Comparison of ENCODE assay signal across 1 cellular context in the genomic region with DNA sequence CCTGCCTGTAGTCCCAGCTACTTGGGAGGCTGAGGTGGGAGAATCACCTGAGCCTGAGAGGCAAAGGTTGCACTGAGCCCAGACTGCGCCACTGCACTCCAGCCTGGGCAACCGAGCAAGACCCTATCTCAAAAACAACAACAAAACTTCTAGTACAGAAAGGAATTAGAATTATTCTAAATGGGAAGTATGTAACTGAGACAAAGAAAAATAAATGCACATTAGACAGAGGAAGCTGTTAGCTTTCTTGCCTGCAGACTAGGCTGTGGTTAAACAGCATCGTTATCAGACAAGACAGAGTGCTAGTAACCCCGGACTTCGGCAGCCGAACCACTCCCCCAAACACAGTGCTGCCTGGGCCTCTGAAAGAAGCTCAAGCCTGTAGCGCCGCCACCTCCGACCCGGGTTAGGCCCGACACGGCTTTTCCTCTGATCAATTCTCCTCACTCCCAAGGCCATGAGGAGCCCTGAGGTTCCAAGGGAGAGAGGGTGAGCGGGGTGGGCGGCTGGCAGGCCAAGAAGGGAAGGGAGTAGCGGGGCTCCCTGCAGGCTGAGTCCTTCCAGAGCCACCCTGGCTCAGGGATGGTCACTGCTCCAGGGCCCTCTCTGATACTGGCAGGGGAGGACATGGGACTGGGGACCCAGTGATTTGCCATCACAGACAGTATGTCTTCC.
TF ChIP-seq lines count a peak whose summit lies in the region.

No MANE protein-coding gene starts in this region.

TF ChIP-seq in K562, 482 proteins besides CTCF, POLR2A, EP300 and RAD21 (continued from another document and continues in another):
- TF ChIP-seq, protein P1, sequence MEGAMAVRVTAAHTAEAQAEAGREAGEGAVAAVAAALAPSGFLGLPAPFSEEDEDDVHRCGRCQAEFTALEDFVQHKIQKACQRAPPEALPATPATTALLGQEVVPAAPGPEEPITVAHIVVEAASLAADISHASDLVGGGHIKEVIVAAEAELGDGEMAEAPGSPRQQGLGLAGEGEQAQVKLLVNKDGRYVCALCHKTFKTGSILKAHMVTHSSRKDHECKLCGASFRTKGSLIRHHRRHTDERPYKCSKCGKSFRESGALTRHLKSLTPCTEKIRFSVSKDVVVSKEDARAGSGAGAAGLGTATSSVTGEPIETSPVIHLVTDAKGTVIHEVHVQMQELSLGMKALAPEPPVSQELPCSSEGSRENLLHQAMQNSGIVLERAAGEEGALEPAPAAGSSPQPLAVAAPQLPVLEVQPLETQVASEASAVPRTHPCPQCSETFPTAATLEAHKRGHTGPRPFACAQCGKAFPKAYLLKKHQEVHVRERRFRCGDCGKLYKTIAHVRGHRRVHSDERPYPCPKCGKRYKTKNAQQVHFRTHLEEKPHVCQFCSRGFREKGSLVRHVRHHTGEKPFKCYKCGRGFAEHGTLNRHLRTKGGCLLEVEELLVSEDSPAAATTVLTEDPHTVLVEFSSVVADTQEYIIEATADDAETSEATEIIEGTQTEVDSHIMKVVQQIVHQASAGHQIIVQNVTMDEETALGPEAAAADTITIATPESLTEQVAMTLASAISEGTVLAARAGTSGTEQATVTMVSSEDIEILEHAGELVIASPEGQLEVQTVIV (CRISPR knock-in tag; IDR thresholded peaks at IDR 0.05; ENCODE audit: borderline replicate concordance), result no peak
- 0 out of 2 replicates have a peak, but pooled peaks have one; percentile 22 for TF ChIP-seq NBN (IDR thresholded peaks at IDR 0.05; ENCODE audit: low read depth)
- TF ChIP-seq, protein P2, sequence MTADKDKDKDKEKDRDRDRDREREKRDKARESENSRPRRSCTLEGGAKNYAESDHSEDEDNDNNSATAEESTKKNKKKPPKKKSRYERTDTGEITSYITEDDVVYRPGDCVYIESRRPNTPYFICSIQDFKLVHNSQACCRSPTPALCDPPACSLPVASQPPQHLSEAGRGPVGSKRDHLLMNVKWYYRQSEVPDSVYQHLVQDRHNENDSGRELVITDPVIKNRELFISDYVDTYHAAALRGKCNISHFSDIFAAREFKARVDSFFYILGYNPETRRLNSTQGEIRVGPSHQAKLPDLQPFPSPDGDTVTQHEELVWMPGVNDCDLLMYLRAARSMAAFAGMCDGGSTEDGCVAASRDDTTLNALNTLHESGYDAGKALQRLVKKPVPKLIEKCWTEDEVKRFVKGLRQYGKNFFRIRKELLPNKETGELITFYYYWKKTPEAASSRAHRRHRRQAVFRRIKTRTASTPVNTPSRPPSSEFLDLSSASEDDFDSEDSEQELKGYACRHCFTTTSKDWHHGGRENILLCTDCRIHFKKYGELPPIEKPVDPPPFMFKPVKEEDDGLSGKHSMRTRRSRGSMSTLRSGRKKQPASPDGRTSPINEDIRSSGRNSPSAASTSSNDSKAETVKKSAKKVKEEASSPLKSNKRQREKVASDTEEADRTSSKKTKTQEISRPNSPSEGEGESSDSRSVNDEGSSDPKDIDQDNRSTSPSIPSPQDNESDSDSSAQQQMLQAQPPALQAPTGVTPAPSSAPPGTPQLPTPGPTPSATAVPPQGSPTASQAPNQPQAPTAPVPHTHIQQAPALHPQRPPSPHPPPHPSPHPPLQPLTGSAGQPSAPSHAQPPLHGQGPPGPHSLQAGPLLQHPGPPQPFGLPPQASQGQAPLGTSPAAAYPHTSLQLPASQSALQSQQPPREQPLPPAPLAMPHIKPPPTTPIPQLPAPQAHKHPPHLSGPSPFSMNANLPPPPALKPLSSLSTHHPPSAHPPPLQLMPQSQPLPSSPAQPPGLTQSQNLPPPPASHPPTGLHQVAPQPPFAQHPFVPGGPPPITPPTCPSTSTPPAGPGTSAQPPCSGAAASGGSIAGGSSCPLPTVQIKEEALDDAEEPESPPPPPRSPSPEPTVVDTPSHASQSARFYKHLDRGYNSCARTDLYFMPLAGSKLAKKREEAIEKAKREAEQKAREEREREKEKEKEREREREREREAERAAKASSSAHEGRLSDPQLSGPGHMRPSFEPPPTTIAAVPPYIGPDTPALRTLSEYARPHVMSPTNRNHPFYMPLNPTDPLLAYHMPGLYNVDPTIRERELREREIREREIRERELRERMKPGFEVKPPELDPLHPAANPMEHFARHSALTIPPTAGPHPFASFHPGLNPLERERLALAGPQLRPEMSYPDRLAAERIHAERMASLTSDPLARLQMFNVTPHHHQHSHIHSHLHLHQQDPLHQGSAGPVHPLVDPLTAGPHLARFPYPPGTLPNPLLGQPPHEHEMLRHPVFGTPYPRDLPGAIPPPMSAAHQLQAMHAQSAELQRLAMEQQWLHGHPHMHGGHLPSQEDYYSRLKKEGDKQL (CRISPR knock-in tag; IDR thresholded peaks at IDR 0.05; ENCODE audit: borderline replicate concordance), result no peak
- TF ChIP-seq BHLHE40 (IDR thresholded peaks at IDR 0.05; ENCODE audit: low read length), result 0 out of 2 replicates have a peak, but pooled peaks have one; percentile 10
- TF ChIP-seq MEF2A (IDR thresholded peaks at IDR 0.05; ENCODE audit: control insufficient read depth, low read depth, low read length), result 0 out of 2 replicates have a peak, but pooled peaks have one; percentile 18
- peak; percentile 68; the same call in 1 of the 2 replicates for TF ChIP-seq ZBTB17 (CRISPR knock-in tag; IDR thresholded peaks at IDR 0.05)
- TF ChIP-seq, protein P3, sequence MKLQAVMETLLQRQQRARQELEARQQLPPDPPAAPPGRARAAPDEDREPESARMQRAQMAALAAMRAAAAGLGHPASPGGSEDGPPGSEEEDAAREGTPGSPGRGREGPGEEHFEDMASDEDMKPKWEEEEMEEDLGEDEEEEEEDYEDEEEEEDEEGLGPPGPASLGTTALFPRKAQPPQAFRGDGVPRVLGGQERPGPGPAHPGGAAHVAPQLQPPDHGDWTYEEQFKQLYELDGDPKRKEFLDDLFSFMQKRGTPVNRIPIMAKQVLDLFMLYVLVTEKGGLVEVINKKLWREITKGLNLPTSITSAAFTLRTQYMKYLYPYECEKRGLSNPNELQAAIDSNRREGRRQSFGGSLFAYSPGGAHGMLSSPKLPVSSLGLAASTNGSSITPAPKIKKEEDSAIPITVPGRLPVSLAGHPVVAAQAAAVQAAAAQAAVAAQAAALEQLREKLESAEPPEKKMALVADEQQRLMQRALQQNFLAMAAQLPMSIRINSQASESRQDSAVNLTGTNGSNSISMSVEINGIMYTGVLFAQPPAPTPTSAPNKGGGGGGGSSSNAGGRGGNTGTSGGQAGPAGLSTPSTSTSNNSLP (IDR thresholded peaks at IDR 0.05; ENCODE audit: borderline replicate concordance, low read depth, low read length), result peak; percentile 53; the same call in 1 of the 2 replicates
- TF ChIP-seq, protein P4, sequence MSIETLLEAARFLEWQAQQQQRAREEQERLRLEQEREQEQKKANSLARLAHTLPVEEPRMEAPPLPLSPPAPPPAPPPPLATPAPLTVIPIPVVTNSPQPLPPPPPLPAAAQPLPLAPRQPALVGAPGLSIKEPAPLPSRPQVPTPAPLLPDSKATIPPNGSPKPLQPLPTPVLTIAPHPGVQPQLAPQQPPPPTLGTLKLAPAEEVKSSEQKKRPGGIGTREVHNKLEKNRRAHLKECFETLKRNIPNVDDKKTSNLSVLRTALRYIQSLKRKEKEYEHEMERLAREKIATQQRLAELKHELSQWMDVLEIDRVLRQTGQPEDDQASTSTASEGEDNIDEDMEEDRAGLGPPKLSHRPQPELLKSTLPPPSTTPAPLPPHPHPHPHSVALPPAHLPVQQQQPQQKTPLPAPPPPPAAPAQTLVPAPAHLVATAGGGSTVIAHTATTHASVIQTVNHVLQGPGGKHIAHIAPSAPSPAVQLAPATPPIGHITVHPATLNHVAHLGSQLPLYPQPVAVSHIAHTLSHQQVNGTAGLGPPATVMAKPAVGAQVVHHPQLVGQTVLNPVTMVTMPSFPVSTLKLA (conservative IDR thresholded peaks at IDR 0.05), result peak in 1 of 2 experiments; percentile 53; a peak in 1 of 4 replicates
- TF ChIP-seq ZNF586 (CRISPR knock-in tag; conservative IDR thresholded peaks at IDR 0.05), result no peak
- TF ChIP-seq ETV1 (tag; conservative IDR thresholded peaks at IDR 0.05; ENCODE audit: low read depth), result no peak
- TF ChIP-seq TAL1 (IDR thresholded peaks at IDR 0.05), result peak; percentile 74
- TF ChIP-seq ERF (CRISPR knock-in tag; IDR thresholded peaks at IDR 0.05), result 0 out of 2 replicates have a peak, but pooled peaks have one; percentile 64
- no peak for TF ChIP-seq ZNF140 (CRISPR knock-in tag; IDR thresholded peaks at IDR 0.05)
- peak; percentile 83 for TF ChIP-seq SMARCA5 (IDR thresholded peaks at IDR 0.05)
- TF ChIP-seq, protein P5, sequence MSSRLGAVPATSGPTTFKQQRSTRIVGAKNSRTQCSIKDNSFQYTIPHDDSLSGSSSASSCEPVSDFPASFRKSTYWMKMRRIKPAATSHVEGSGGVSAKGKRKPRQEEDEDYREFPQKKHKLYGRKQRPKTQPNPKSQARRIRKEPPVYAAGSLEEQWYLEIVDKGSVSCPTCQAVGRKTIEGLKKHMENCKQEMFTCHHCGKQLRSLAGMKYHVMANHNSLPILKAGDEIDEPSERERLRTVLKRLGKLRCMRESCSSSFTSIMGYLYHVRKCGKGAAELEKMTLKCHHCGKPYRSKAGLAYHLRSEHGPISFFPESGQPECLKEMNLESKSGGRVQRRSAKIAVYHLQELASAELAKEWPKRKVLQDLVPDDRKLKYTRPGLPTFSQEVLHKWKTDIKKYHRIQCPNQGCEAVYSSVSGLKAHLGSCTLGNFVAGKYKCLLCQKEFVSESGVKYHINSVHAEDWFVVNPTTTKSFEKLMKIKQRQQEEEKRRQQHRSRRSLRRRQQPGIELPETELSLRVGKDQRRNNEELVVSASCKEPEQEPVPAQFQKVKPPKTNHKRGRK (tag; IDR thresholded peaks at IDR 0.05), result no peak
- peak; percentile 28; the same call in 1 of the 2 replicates for TF ChIP-seq CBX1 (IDR thresholded peaks at IDR 0.05; ENCODE audit: low read depth)
- TF ChIP-seq MYNN (IDR thresholded peaks at IDR 0.05), result 0 out of 2 replicates have a peak, but pooled peaks have one; percentile 20
- TF ChIP-seq MYNN (CRISPR knock-in tag; IDR thresholded peaks at IDR 0.05), result no peak
- TF ChIP-seq SMARCA4 (IDR thresholded peaks at IDR 0.05), result peak; percentile 86
- no peak for TF ChIP-seq NR3C1 (CRISPR knock-in tag; IDR thresholded peaks at IDR 0.05)
- TF ChIP-seq SNRNP70 (optimal IDR thresholded peaks at IDR 0.05; ENCODE audit: low read depth, low read length), result no peak
- no peak for TF ChIP-seq ZNF197 (CRISPR knock-in tag; IDR thresholded peaks at IDR 0.05; ENCODE audit: low read depth)
- peak; percentile 87 for TF ChIP-seq SMAD4 (CRISPR knock-in tag; conservative IDR thresholded peaks at IDR 0.05)
- TF ChIP-seq, protein P6, sequence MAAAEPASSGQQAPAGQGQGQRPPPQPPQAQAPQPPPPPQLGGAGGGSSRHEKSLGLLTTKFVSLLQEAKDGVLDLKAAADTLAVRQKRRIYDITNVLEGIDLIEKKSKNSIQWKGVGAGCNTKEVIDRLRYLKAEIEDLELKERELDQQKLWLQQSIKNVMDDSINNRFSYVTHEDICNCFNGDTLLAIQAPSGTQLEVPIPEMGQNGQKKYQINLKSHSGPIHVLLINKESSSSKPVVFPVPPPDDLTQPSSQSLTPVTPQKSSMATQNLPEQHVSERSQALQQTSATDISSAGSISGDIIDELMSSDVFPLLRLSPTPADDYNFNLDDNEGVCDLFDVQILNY (CRISPR knock-in tag; IDR thresholded peaks at IDR 0.05), result no peak
- TF ChIP-seq, protein P7, sequence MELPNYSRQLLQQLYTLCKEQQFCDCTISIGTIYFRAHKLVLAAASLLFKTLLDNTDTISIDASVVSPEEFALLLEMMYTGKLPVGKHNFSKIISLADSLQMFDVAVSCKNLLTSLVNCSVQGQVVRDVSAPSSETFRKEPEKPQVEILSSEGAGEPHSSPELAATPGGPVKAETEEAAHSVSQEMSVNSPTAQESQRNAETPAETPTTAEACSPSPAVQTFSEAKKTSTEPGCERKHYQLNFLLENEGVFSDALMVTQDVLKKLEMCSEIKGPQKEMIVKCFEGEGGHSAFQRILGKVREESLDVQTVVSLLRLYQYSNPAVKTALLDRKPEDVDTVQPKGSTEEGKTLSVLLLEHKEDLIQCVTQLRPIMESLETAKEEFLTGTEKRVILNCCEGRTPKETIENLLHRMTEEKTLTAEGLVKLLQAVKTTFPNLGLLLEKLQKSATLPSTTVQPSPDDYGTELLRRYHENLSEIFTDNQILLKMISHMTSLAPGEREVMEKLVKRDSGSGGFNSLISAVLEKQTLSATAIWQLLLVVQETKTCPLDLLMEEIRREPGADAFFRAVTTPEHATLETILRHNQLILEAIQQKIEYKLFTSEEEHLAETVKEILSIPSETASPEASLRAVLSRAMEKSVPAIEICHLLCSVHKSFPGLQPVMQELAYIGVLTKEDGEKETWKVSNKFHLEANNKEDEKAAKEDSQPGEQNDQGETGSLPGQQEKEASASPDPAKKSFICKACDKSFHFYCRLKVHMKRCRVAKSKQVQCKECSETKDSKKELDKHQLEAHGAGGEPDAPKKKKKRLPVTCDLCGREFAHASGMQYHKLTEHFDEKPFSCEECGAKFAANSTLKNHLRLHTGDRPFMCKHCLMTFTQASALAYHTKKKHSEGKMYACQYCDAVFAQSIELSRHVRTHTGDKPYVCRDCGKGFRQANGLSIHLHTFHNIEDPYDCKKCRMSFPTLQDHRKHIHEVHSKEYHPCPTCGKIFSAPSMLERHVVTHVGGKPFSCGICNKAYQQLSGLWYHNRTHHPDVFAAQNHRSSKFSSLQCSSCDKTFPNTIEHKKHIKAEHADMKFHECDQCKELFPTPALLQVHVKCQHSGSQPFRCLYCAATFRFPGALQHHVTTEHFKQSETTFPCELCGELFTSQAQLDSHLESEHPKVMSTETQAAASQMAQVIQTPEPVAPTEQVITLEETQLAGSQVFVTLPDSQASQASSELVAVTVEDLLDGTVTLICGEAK (IDR thresholded peaks at IDR 0.05), result no peak
- TF ChIP-seq, protein P7 (CRISPR knock-in tag; IDR thresholded peaks at IDR 0.05), result no peak
- no peak for TF ChIP-seq RFX7 (CRISPR knock-in tag; IDR thresholded peaks at IDR 0.05)
- peak; percentile 98 for TF ChIP-seq ZFX (CRISPR knock-in tag; IDR thresholded peaks at IDR 0.05)
- 0 out of 4 replicates have a peak, but pooled peaks of 1 of the 2 experiments have one; percentile 17 for TF ChIP-seq FOXK2 (conservative IDR thresholded peaks at IDR 0.05 in 1 of 2, IDR thresholded peaks at IDR 0.05 in 1 of 2; ENCODE audit: low read depth in 2 of 2)
